2 cellular contexts compared by ENCODE assay signal in genomic region chr4:86359944-86360478, GRCh38.
TF ChIP-seq lines count a peak whose summit lies in the region.

Gene MAPK10 (minus strand): TSS chr4:86360053.

TF ChIP-seq in SK-N-SH treated with all-trans-retinoic acid at 6 μM for 48 hours, 23 proteins besides CTCF, POLR2A, EP300 and RAD21 (continued from another document):
- TF ChIP-seq PATZ1 (CRISPR knock-in tag; IDR thresholded peaks at IDR 0.05; ENCODE audit: borderline replicate concordance) (no peak), TCF4 (CRISPR knock-in tag; IDR thresholded peaks at IDR 0.05; ENCODE audit: borderline replicate concordance) (no peak), POU6F1 (CRISPR knock-in tag; IDR thresholded peaks at IDR 0.05; ENCODE audit: borderline replicate concordance, low read depth) (no peak), ZFP3 (CRISPR knock-in tag; IDR thresholded peaks at IDR 0.05) (no peak), TOX (CRISPR knock-in tag; IDR thresholded peaks at IDR 0.05; ENCODE audit: borderline replicate concordance) (no peak), OSR1 (CRISPR knock-in tag; IDR thresholded peaks at IDR 0.05) (no peak), ZNF70 (CRISPR knock-in tag; IDR thresholded peaks at IDR 0.05) (no peak), PPARA (CRISPR knock-in tag; IDR thresholded peaks at IDR 0.05; ENCODE audit: borderline replicate concordance) (no peak)

TF ChIP-seq in K562, 482 proteins besides CTCF, POLR2A, EP300 and RAD21 (continued from another document):
- TF ChIP-seq SPI1 (IDR thresholded peaks at IDR 0.05; ENCODE audit: borderline replicate concordance, low read depth, low read length) (peak; percentile 62; the same call in 1 of the 2 replicates), CREM (IDR thresholded peaks at IDR 0.05; ENCODE audit: low read depth) (peak; percentile 52), ZNF586 (CRISPR knock-in tag; conservative IDR thresholded peaks at IDR 0.05) (no peak), CREB5 (CRISPR knock-in tag; IDR thresholded peaks at IDR 0.05) (no peak), NELFE (IDR thresholded peaks at IDR 0.05; ENCODE audit: insufficient read depth, insufficient read length) (no peak), KLF6 (CRISPR knock-in tag; IDR thresholded peaks at IDR 0.05; ENCODE audit: borderline replicate concordance) (no peak), NBN (IDR thresholded peaks at IDR 0.05; ENCODE audit: low read depth) (no peak), SMC3 (conservative IDR thresholded peaks at IDR 0.05; ENCODE audit: insufficient read depth, low read depth, low read length) (no peak), STAT5B (CRISPR knock-in tag; IDR thresholded peaks at IDR 0.05) (no peak), POLR2H (tag; IDR thresholded peaks at IDR 0.05; ENCODE audit: low read depth) (no peak), FOXO4 (CRISPR knock-in tag; IDR thresholded peaks at IDR 0.05) (no peak), NCOR1 (IDR thresholded peaks at IDR 0.05) (no peak), HNRNPH1 (optimal IDR thresholded peaks at IDR 0.05; ENCODE audit: low read depth, low read length) (no peak), ASH1L (IDR thresholded peaks at IDR 0.05; ENCODE audit: borderline replicate concordance, low read depth, partially characterized antibody) (no peak), VEZF1 (CRISPR knock-in tag; IDR thresholded peaks at IDR 0.05) (peak; percentile 53; the same call in 1 of the 2 replicates)
